Comparison of ENCODE assay signal across 11 cellular contexts in genomic region chr15:60901647-60902046, GRCh38.
DNase-seq lines count a peak whose midpoint lies in the region; ATAC-seq lines count a peak whose summit lies in the region.
"Had no signal": no experiment of that assay in that cellular context is flagged by ENCODE, and none has a peak within 500 bp of the region (broad histone marks: within the 10 kb centered on the region; RNA-seq: fewer than 3 reads in every experiment).

No MANE protein-coding gene starts in this region.

- no peak overlapping the region for H3K4me3 ChIP-seq in naive thymus-derived CD4-positive, alpha-beta T cell (ENCODE audit: low read length)
- H3K4me3 ChIP-seq: SJSA1 had no signal

- no peak overlapping the region for H3K4me3 Mint-ChIP-seq in naive thymus-derived CD4-positive, alpha-beta T cell
- H3K4me3 Mint-ChIP-seq: stimulated activated naive B cell treated with anti-CD40 and anti-IgM and Interleukin-4, amounts not matched to agents 10 μg/mL and 1 μg/mL and 100 μg/mL, for 72 hours had no signal

- POLR2A ChIA-PET in naive thymus-derived CD4-positive, alpha-beta T cell (lab: Charles Lee) = interaction anchor here (1.4 kb wide), 1 partner anchor 15 kb away, joined by 3 read pairs; no protein-coding TSS in a partner anchor

- H3K4me1 Mint-ChIP-seq in naive thymus-derived CD4-positive, alpha-beta T cell = peaks cover 0 to 65% (median 2%) of the 10 kb centered on the region in 7 donors

- no peaks in the 10 kb centered on the region for H3K9me3 ChIP-seq in naive thymus-derived CD4-positive, alpha-beta T cell (ENCODE audit: control insufficient read depth in 2 of 3, low read length in 3 of 3)
- H3K9me3 ChIP-seq: SJSA1 had no signal

- no peak overlapping the region for H3K27ac ChIP-seq in naive thymus-derived CD4-positive, alpha-beta T cell (ENCODE audit: low read depth, low read length)
- H3K27ac ChIP-seq: SJSA1 had no signal

- CTCF ChIA-PET in naive thymus-derived CD4-positive, alpha-beta T cell (lab: Charles Lee) = no interaction called here

- no peaks in the 10 kb centered on the region for H3K4me1 ChIP-seq in naive thymus-derived CD4-positive, alpha-beta T cell (ENCODE audit: control insufficient read depth in 2 of 2, insufficient read depth in 2 of 2, low read length in 2 of 2)
- H3K4me1 ChIP-seq: SJSA1 had no signal

- intact Hi-C loops in naive thymus-derived CD4-positive, alpha-beta T cell (cut with micrococcal nuclease) = loop anchor here in 1 of 2 donors (2.0 kb wide), 1 partner anchor 15 kb away; no protein-coding TSS in a partner anchor

- DNase-seq in activated naive CD4-positive, alpha-beta T cell treated with anti-CD3 and anti-CD28 coated beads, Interleukin-2, amount 50 U/mL, for 72 hours (ENCODE audit: low spot score in 2 of 2) = peak in 1 of 2 donors; percentile 18
- DNase-seq in activated naive CD4-positive, alpha-beta T cell treated with Interleukin-2 at 50 U/mL for 16 hours = no peak
- no peak for DNase-seq in stimulated activated naive CD8-positive, alpha-beta T cell treated with anti-CD3 and anti-CD28 coated beads, Interleukin-15, Interleukin-2, amounts not matched to agents 100 U/mL and 50 U/mL, for 24 hours
- DNase-seq in NCI-H2029 treated with DMSO at 0.1 percent for 48 hours (lab: John Stamatoyannopoulos, UW) = no peak
- DNase-seq in NCI-H2171 treated with DMSO at 0.1 percent for 48 hours (lab: John Stamatoyannopoulos, UW) = no peak
- no peak for DNase-seq in naive thymus-derived CD4-positive, alpha-beta T cell
- DNase-seq: IMR-90; stimulated activated naive B cell treated with anti-CD40 and anti-IgM and Interleukin-4, amounts not matched to agents 10 μg/mL and 1 μg/mL and 100 μg/mL, for 72 hours had no signal

- no peaks in the 10 kb centered on the region for H3K27me3 ChIP-seq in naive thymus-derived CD4-positive, alpha-beta T cell (ENCODE audit: control insufficient read depth in 2 of 2, insufficient read depth in 2 of 2, low read length in 2 of 2)
- H3K27me3 ChIP-seq: SJSA1 had no signal

- H3K36me3 Mint-ChIP-seq in activated naive CD4-positive, alpha-beta T cell treated with anti-CD3 and anti-CD28 coated beads, Interleukin-2, amount 50 U/mL, for 72 hours = peaks cover 0 to 15% of the 10 kb centered on the region in 2 donors
- H3K36me3 Mint-ChIP-seq in naive thymus-derived CD4-positive, alpha-beta T cell = no peaks in the 10 kb centered on the region
- H3K36me3 Mint-ChIP-seq: stimulated activated naive B cell treated with anti-CD40 and anti-IgM and Interleukin-4, amounts not matched to agents 10 μg/mL and 1 μg/mL and 100 μg/mL, for 72 hours had no signal

- no peaks in the 10 kb centered on the region for H3K36me3 ChIP-seq in naive thymus-derived CD4-positive, alpha-beta T cell (ENCODE audit: control insufficient read depth in 2 of 3, insufficient read depth in 3 of 3, low read length in 3 of 3)
- H3K36me3 ChIP-seq: SJSA1 had no signal

- peak overlapping the region; percentile 44 to 68 for H3K27ac Mint-ChIP-seq in activated naive CD4-positive, alpha-beta T cell treated with anti-CD3 and anti-CD28 coated beads, Interleukin-2, amount 50 U/mL, for 72 hours
- H3K27ac Mint-ChIP-seq in naive thymus-derived CD4-positive, alpha-beta T cell = peak overlapping the region in 1 of 9 donors; percentile 43
- H3K27ac Mint-ChIP-seq: stimulated activated naive B cell treated with anti-CD40 and anti-IgM and Interleukin-4, amounts not matched to agents 10 μg/mL and 1 μg/mL and 100 μg/mL, for 72 hours had no signal

- peaks cover 0 to 17% (median 0%) of the 10 kb centered on the region in 5 donors for H3K27me3 Mint-ChIP-seq in naive thymus-derived CD4-positive, alpha-beta T cell

- H3K9me3 Mint-ChIP-seq in activated naive CD4-positive, alpha-beta T cell treated with anti-CD3 and anti-CD28 coated beads, Interleukin-2, amount 50 U/mL, for 72 hours = peaks cover 0 to 4% of the 10 kb centered on the region in 2 donors
- no peaks in the 10 kb centered on the region for H3K9me3 Mint-ChIP-seq in naive thymus-derived CD4-positive, alpha-beta T cell
- H3K9me3 Mint-ChIP-seq: stimulated activated naive B cell treated with anti-CD40 and anti-IgM and Interleukin-4, amounts not matched to agents 10 μg/mL and 1 μg/mL and 100 μg/mL, for 72 hours had no signal

- ATAC-seq in activated naive CD4-positive, alpha-beta T cell treated with anti-CD3 and anti-CD28 coated beads, Interleukin-2, amount 50 U/mL, for 72 hours = peak; percentile 63 to 76
- ATAC-seq in GM21515 (IDR thresholded peaks at IDR 0.05; ENCODE audit: unreplicated experiment) (peak; percentile 83), HG03108 (IDR thresholded peaks at IDR 0.05; ENCODE audit: unreplicated experiment) (peak; percentile 81)
- ATAC-seq in stimulated activated naive CD8-positive, alpha-beta T cell treated with anti-CD3 and anti-CD28 coated beads, Interleukin-15, Interleukin-2, amounts not matched to agents 100 U/mL and 50 U/mL, for 24 hours = peak; percentile 67
- no peak for ATAC-seq in naive thymus-derived CD4-positive, alpha-beta T cell
